In the genomic region with DNA sequence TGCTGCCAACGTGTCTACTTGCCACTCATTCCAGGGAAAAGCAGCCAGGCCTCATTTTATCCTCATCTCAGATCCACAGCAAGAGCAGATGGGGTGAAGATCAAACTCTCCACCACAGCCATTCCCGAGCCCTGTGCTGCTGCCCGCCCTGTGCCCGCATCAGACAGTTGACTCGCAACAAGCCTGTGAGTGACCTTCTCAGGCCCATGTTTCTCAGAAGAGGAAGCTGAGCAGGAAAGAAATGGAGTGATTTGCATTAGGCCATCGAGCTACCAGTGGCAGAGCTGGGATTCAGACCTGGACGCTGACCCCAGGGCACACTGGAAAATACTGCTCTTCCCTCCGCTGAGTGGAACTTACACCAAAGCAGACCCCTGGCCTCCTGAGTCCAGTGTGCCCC, we compare ENCODE assay signal across 1 cellular context.
A peak's percentile ranks its signal among the peaks of the same experiment; 100 is the strongest.
TF ChIP-seq lines count a peak whose summit lies in the region.

No MANE protein-coding gene starts in this region.

TF ChIP-seq in GM12878, 131 proteins besides CTCF, POLR2A, EP300 and RAD21 (continued from another document):
- TF ChIP-seq, protein P1, sequence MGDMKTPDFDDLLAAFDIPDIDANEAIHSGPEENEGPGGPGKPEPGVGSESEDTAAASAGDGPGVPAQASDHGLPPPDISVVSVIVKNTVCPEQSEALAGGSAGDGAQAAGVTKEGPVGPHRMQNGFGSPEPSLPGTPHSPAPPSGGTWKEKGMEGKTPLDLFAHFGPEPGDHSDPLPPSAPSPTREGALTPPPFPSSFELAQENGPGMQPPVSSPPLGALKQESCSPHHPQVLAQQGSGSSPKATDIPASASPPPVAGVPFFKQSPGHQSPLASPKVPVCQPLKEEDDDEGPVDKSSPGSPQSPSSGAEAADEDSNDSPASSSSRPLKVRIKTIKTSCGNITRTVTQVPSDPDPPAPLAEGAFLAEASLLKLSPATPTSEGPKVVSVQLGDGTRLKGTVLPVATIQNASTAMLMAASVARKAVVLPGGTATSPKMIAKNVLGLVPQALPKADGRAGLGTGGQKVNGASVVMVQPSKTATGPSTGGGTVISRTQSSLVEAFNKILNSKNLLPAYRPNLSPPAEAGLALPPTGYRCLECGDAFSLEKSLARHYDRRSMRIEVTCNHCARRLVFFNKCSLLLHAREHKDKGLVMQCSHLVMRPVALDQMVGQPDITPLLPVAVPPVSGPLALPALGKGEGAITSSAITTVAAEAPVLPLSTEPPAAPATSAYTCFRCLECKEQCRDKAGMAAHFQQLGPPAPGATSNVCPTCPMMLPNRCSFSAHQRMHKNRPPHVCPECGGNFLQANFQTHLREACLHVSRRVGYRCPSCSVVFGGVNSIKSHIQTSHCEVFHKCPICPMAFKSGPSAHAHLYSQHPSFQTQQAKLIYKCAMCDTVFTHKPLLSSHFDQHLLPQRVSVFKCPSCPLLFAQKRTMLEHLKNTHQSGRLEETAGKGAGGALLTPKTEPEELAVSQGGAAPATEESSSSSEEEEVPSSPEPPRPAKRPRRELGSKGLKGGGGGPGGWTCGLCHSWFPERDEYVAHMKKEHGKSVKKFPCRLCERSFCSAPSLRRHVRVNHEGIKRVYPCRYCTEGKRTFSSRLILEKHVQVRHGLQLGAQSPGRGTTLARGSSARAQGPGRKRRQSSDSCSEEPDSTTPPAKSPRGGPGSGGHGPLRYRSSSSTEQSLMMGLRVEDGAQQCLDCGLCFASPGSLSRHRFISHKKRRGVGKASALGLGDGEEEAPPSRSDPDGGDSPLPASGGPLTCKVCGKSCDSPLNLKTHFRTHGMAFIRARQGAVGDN (IDR thresholded peaks at IDR 0.05) = 0 out of 2 replicates have a peak, but pooled peaks have one; percentile 13
- no peak for TF ChIP-seq PML (IDR thresholded peaks at IDR 0.05; ENCODE audit: low read length)
